In genomic region chr16:70752381-70752780, GRCh38 we compare ENCODE assay signal across 1 cellular context.
TF ChIP-seq lines count a peak whose summit lies in the region.

No MANE protein-coding gene starts in this region.

TF ChIP-seq in H1, 55 proteins besides CTCF, POLR2A, EP300 and RAD21:
- TF ChIP-seq POLR2AphosphoS5 (IDR thresholded peaks at IDR 0.05; ENCODE audit: low read depth, low read length) (no peak), TAF7 (optimal IDR thresholded peaks at IDR 0.05; ENCODE audit: borderline replicate concordance, low read depth, low read length) (no peak), ASH2L (IDR thresholded peaks at IDR 0.05; ENCODE audit: low read length) (no peak), RBBP5 (IDR thresholded peaks at IDR 0.05; ENCODE audit: borderline replicate concordance, low read depth, low read length) (no peak), TAF1 (IDR thresholded peaks at IDR 0.05; ENCODE audit: low read depth, low read length) (no peak), CHD2 (IDR thresholded peaks at IDR 0.05; ENCODE audit: low read length) (no peak), ZNF274 (IDR thresholded peaks at IDR 0.05; ENCODE audit: borderline replicate concordance, extremely low read depth, low read length) (no peak), EGR1 (IDR thresholded peaks at IDR 0.05; ENCODE audit: borderline replicate concordance, low read depth, low read length) (no peak), SAP30 (IDR thresholded peaks at IDR 0.05; ENCODE audit: insufficient read depth, insufficient replicate concordance, low read length) (no peak), POU5F1 (IDR thresholded peaks at IDR 0.05; ENCODE audit: low read depth, low read length) (no peak), TCF12 (IDR thresholded peaks at IDR 0.05; ENCODE audit: low read depth, low read length) (no peak), NRF1 (IDR thresholded peaks at IDR 0.05; ENCODE audit: low read depth, low read length) (no peak)
